In the genomic region with DNA sequence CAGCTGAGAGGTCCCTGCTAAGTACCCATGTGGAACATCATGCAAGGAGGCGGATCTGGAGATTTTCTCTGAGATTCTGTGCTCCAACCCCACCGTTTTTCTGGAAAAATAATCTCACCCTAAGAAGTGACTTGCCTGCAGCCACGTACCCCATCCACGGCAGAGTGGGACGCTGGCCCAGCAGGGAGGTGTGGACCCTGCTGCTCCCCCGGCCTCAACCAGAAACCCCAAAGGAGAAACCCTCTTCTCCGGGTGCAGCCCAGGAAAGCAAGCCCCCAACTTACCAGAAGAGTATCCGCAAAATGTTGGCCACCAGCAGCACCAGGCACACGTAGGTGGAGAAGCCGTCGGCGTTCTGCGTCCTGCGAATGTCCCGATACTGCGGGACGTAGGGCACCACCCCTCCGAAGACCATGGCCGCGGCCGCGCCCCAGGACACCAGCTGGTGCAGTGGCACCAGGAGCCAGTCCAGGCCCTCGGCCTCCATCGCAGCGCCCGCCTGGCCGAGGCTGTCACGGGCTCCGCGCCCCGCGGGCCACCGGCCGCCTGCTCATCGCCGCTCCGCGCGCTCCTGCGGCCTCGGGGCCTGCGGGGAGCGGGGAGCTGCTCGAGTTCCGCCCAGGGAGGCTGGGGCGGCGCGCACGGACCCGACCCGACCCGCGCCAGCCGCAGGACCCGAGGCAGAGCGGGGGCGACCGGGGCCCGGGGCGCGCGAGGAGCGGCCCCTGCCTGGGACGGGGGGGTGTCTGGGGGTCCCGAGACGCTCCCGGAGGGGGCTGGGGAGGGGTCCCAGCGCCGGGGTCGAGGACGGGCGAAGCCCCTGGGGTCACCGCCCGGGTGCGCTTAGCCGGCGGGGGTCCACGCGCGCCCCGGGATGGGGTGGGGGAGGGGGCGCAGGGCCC, we compare ENCODE assay signal across 8 cellular contexts. TPM values are rescaled to one million over a fixed set of nuclear protein-coding genes. Genes with fewer than 3 reads are reported as not detected.
DNase-seq lines count a peak whose midpoint lies in the region; ATAC-seq and TF ChIP-seq lines count a peak whose summit lies in the region.

No MANE protein-coding gene starts in this region.

- TF ChIP-seq CTCF in osteoblast (IDR thresholded peaks at IDR 0.05; ENCODE audit: extremely low read depth, low read depth, low read length), result no peak

- H3K4me1 ChIP-seq in ACC112 (ENCODE audit: control insufficient read depth, insufficient read depth, low read length, unreplicated experiment), result no peaks in the 10 kb centered on the region
- peaks cover 11% of the 10 kb centered on the region for H3K4me1 ChIP-seq in osteoblast (ENCODE audit: insufficient read depth, low read length)

- no peaks in the 10 kb centered on the region for H3K36me3 Mint-ChIP-seq in activated T-cell treated with anti-CD3 and anti-CD28 coated beads, Interleukin-2, amount 50 U/mL, for 4 hours (ENCODE audit: insufficient read depth)

- DNase-seq in HPDE6-E6E7 (ENCODE audit: extremely low spot score), result peak; percentile 25
- DNase-seq in activated T-cell treated with anti-CD3 and anti-CD28 coated beads, Interleukin-2, amount 50 U/mL, for 4 hours, result no peak
- peak; percentile 30 for DNase-seq in glomerular visceral epithelial cell (ENCODE audit: extremely low spot score)
- peak; percentile 90 for DNase-seq in osteoblast (ENCODE audit: insufficient read length, low spot score, missing footprints)
- DNase-seq in DMS79 treated with DMSO at 0.1 percent for 48 hours (lab: John Stamatoyannopoulos, UW), result no peak
- DNase-seq in NCI-H1694 (lab: John Stamatoyannopoulos, UW), result no peak

- H3K4me3 Mint-ChIP-seq in activated T-cell treated with anti-CD3 and anti-CD28 coated beads, Interleukin-2, amount 50 U/mL, for 4 hours, result peak overlapping the region; percentile 81

- H3K4me2 ChIP-seq in osteoblast (ENCODE audit: insufficient read depth, low read length), result peak overlapping the region; percentile 84

- H3K27me3 ChIP-seq in ACC112 (ENCODE audit: insufficient read depth, low read length), result no peaks in the 10 kb centered on the region
- H3K27me3 ChIP-seq in osteoblast (ENCODE audit: insufficient read depth, low read length), result no peaks in the 10 kb centered on the region

- ATAC-seq in GM18867 (IDR thresholded peaks at IDR 0.05; ENCODE audit: unreplicated experiment), result peak; percentile 32
- peak; percentile 42 to 46 for ATAC-seq in activated T-cell treated with anti-CD3 and anti-CD28 coated beads, Interleukin-2, amount 50 U/mL, for 4 hours

- peaks cover 40% of the 10 kb centered on the region for H4K20me1 ChIP-seq in osteoblast (ENCODE audit: insufficient read depth, low read length)

- H3K4me3 ChIP-seq in ACC112 (ENCODE audit: low read depth, low read length), result peak overlapping the region; percentile 78
- peak overlapping the region; percentile 85 for H3K4me3 ChIP-seq in osteoblast (ENCODE audit: insufficient read depth, low read length)

- H3K27me3 Mint-ChIP-seq in activated T-cell treated with anti-CD3 and anti-CD28 coated beads, Interleukin-2, amount 50 U/mL, for 4 hours (ENCODE audit: low read depth), result no peaks in the 10 kb centered on the region

- H3K4me1 Mint-ChIP-seq in activated T-cell treated with anti-CD3 and anti-CD28 coated beads, Interleukin-2, amount 50 U/mL, for 4 hours (ENCODE audit: low read depth), result peaks cover 33% of the 10 kb centered on the region

- H3K36me3 ChIP-seq in ACC112 (ENCODE audit: insufficient read depth, low read length), result peaks cover 8% of the 10 kb centered on the region; the same call in 1 of the 2 replicates
- H3K36me3 ChIP-seq in osteoblast (ENCODE audit: insufficient read depth, low read length), result peaks cover 10% of the 10 kb centered on the region

- no peaks in the 10 kb centered on the region for H3K9me3 ChIP-seq in osteoblast (ENCODE audit: low read depth, low read length)

- H3K9me3 Mint-ChIP-seq in activated T-cell treated with anti-CD3 and anti-CD28 coated beads, Interleukin-2, amount 50 U/mL, for 4 hours, result no peaks in the 10 kb centered on the region

- H2AFZ ChIP-seq in ACC112 (ENCODE audit: low read length, unreplicated experiment), result peak overlapping the region; percentile 48
- peak overlapping the region; percentile 14 for H2AFZ ChIP-seq in osteoblast (ENCODE audit: low read length)

- peaks cover 42% of the 10 kb centered on the region for H3K79me2 ChIP-seq in ACC112 (ENCODE audit: control insufficient read depth, insufficient read depth, low read length, unreplicated experiment)
- peaks cover 52% of the 10 kb centered on the region for H3K79me2 ChIP-seq in osteoblast (ENCODE audit: insufficient read depth, low read length)

- H3K27ac ChIP-seq in ACC112 (ENCODE audit: low read depth, low read length) (peak overlapping the region; percentile 18; the same call in 1 of the 2 replicates), osteoblast (ENCODE audit: low read depth, low read length) (peak overlapping the region; percentile 58)

RNA-seq across cellular contexts. Expression of a gene that starts 0.8 kb away (rescaled TPM):
- 10 to 100 TPM; 33.7 to 38.7 (median 34.8) TPM for total RNA-seq in activated T-cell treated with anti-CD3 and anti-CD28 coated beads, Interleukin-2, amount 50 U/mL, for 4 hours
- 31.8 and 35.8 TPM in 2 replicates for total RNA-seq in osteoblast

RNA-seq across cellular contexts. Expression of a gene that starts 13.8 kb away (rescaled TPM):
- 1 to 10 TPM; 1.5 to 4.8 (median 2.2) TPM for total RNA-seq in activated T-cell treated with anti-CD3 and anti-CD28 coated beads, Interleukin-2, amount 50 U/mL, for 4 hours
- 9.4 and 11.2 TPM in 2 replicates for total RNA-seq in osteoblast

RNA-seq across cellular contexts. Expression of a gene that starts 37.7 kb away (rescaled TPM):
- 100 to 1,000 TPM; 211 to 261 (median 247) TPM for total RNA-seq in activated T-cell treated with anti-CD3 and anti-CD28 coated beads, Interleukin-2, amount 50 U/mL, for 4 hours
- 53.6 and 54.6 TPM in 2 replicates for total RNA-seq in osteoblast

Comparison
In these comparisons a context has a peak if more than half of its experiments do, and no peak if none do; other contexts are left out.
1. DNase-seq: peak in HPDE6-E6E7 (single experiment), glomerular visceral epithelial cell (single experiment) and osteoblast (single experiment); none in activated T-cell treated with anti-CD3 and anti-CD28 coated beads, Interleukin-2, amount 50 U/mL, for 4 hours (single experiment), DMS79 treated with DMSO at 0.1 percent for 48 hours (single experiment) and NCI-H1694 (single experiment).